In genomic region chr2:74816540-74817331, GRCh38 we compare ENCODE assay signal across 1 cellular context.
TF ChIP-seq lines count a peak whose summit lies in the region.

No MANE protein-coding gene starts in this region.

TF ChIP-seq in HepG2, 621 proteins besides CTCF, POLR2A, EP300 and RAD21 (continued from another document and continues in another):
- TF ChIP-seq SOX5 (CRISPR knock-in tag; IDR thresholded peaks at IDR 0.05; ENCODE audit: borderline replicate concordance) (peak; percentile 96), ZFP1 (CRISPR knock-in tag; IDR thresholded peaks at IDR 0.05) (peak; percentile 57; the same call in 1 of the 2 replicates), ZNF556 (CRISPR knock-in tag; IDR thresholded peaks at IDR 0.05; ENCODE audit: borderline replicate concordance) (no peak; the same call in 1 of the 2 replicates), ZZZ3 (CRISPR knock-in tag; IDR thresholded peaks at IDR 0.05; ENCODE audit: borderline replicate concordance) (no peak), RNF219 (CRISPR knock-in tag; IDR thresholded peaks at IDR 0.05) (no peak), FOXO4 (CRISPR knock-in tag; conservative IDR thresholded peaks at IDR 0.05) (no peak), NKX3-1 (CRISPR knock-in tag; IDR thresholded peaks at IDR 0.05) (no peak), SYNCRIP (IDR thresholded peaks at IDR 0.05; ENCODE audit: insufficient read depth, low read depth, low read length) (no peak), ZNF800 (CRISPR knock-in tag; IDR thresholded peaks at IDR 0.05) (no peak), NFAT5 (CRISPR knock-in tag; IDR thresholded peaks at IDR 0.05) (no peak), ARNT (IDR thresholded peaks at IDR 0.05) (no peak), PATZ1 (CRISPR knock-in tag; IDR thresholded peaks at IDR 0.05) (0 out of 2 replicates have a peak, but pooled peaks have one; percentile 26), ZNF605 (CRISPR knock-in tag; IDR thresholded peaks at IDR 0.05) (no peak; the same call in 1 of the 2 replicates), ZNF569 (CRISPR knock-in tag; IDR thresholded peaks at IDR 0.05; ENCODE audit: borderline replicate concordance) (no peak; the same call in 1 of the 2 replicates), HMG20A (CRISPR knock-in tag; IDR thresholded peaks at IDR 0.05; ENCODE audit: borderline replicate concordance) (peak; percentile 61; the same call in 1 of the 2 replicates), ZSCAN20 (CRISPR knock-in tag; IDR thresholded peaks at IDR 0.05; ENCODE audit: borderline replicate concordance) (no peak), MED8 (CRISPR knock-in tag; IDR thresholded peaks at IDR 0.05; ENCODE audit: insufficient replicate concordance) (no peak), ZNF792 (CRISPR knock-in tag; IDR thresholded peaks at IDR 0.05) (peak; percentile 77; the same call in 1 of the 2 replicates), ZHX2 (IDR thresholded peaks at IDR 0.05; ENCODE audit: low read depth) (no peak), ZHX2 (CRISPR knock-in tag; IDR thresholded peaks at IDR 0.05; ENCODE audit: borderline replicate concordance) (no peak), ZC3H4 (CRISPR knock-in tag; IDR thresholded peaks at IDR 0.05; ENCODE audit: borderline replicate concordance) (no peak), ZNF772 (CRISPR knock-in tag; IDR thresholded peaks at IDR 0.05) (peak; percentile 86; the same call in 1 of the 2 replicates), ZNF3 (CRISPR knock-in tag; IDR thresholded peaks at IDR 0.05) (no peak), HOMEZ (CRISPR knock-in tag; IDR thresholded peaks at IDR 0.05; ENCODE audit: low read depth) (peak; percentile 86), PRDM10 (CRISPR knock-in tag; IDR thresholded peaks at IDR 0.05; ENCODE audit: low read depth) (peak; percentile 44; the same call in 1 of the 2 replicates), FOXP1 (IDR thresholded peaks at IDR 0.05) (no peak), FOXP1 (CRISPR knock-in tag; IDR thresholded peaks at IDR 0.05) (peak; percentile 66; the same call in 1 of the 2 replicates), ZNF205 (CRISPR knock-in tag; IDR thresholded peaks at IDR 0.05) (peak; percentile 74; the same call in 1 of the 2 replicates), MYC (CRISPR knock-in tag; IDR thresholded peaks at IDR 0.05; ENCODE audit: borderline replicate concordance) (no peak), MAFF (IDR thresholded peaks at IDR 0.05; ENCODE audit: low read depth, low read length) (no peak)
